17 cellular contexts compared by ENCODE assay signal in the genomic region with DNA sequence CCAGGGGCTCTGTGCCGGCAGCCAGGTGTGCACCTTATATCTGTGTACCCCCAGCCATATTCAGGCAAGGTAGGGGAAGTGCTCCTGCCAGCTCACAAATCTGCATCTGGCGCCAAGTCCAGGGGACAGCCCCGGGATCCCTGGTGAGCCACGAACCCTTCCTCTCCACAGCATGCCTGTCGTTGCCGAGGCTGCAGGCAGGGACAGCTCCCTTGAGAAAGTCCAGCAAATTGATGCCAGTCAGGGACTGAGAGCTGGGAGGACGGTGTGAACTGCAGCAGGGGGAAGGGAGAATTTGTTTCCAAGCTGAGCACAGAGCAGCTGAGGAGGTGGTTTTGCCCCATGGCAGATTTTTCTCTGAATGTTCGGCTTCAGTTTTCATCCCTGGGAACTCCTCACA. TPM values are rescaled to one million over a fixed set of nuclear protein-coding genes. Genes with fewer than 3 reads are reported as not detected.
A peak's percentile ranks its signal among the peaks of the same experiment; 100 is the strongest.
DNase-seq lines count a peak whose midpoint lies in the region; ATAC-seq, FAIRE-seq and TF ChIP-seq lines count a peak whose summit lies in the region.
"Had no signal": no experiment of that assay in that cellular context is flagged by ENCODE, and none has a peak within 500 bp of the region (broad histone marks: within the 10 kb centered on the region; RNA-seq: fewer than 3 reads in every experiment).

No MANE protein-coding gene starts in this region.

- H3K27ac ChIP-seq in Peyer's patch, result peak overlapping the region in 3 of 4 donors; percentile 73 to 82 (median 77)
- H3K27ac ChIP-seq: C4-2B had no signal

- H3K36me3 ChIP-seq in Peyer's patch, result no peaks in the 10 kb centered on the region

- no peaks in the 10 kb centered on the region for H3K9me3 ChIP-seq in Peyer's patch

- DNase-seq in ELF-1 (ENCODE audit: low read depth, low spot score), result peak; percentile 65
- peak in 1 of 3 donors; percentile 63 for DNase-seq in Peyer's patch
- peak; percentile 37 for DNase-seq in left ventricle myocardium superior
- DNase-seq in nephron progenitor cell, result peak; percentile 33
- no peak for DNase-seq in HTR-8/SVneo (ENCODE audit: insufficient read length, low spot score)
- DNase-seq in activated CD8-positive, alpha-beta memory T cell treated with anti-CD3 and anti-CD28 coated beads, Interleukin-2, amount 50 U/mL, for 4 hours, result no peak
- DNase-seq: activated CD4-positive, alpha-beta T cell treated with anti-CD3 and anti-CD28 coated beads for 48 hours; activated T-cell treated with anti-CD3 and anti-CD28 coated beads, Interleukin-2, amount 50 U/mL, for 4 hours; aorta; HCEC 1CT; naive thymus-derived CD8-positive, alpha-beta T cell; NCI-H2171; T-cell had no signal

- peaks cover 33% of the 10 kb centered on the region for H3K4me1 Mint-ChIP-seq in nephron progenitor cell
- H3K4me1 Mint-ChIP-seq: naive thymus-derived CD8-positive, alpha-beta T cell; T-cell had no signal

- TF ChIP-seq CTCF in Peyer's patch (IDR thresholded peaks at IDR 0.05) (peak in 2 of 6 experiments; percentile 6 to 18), nephron progenitor cell (IDR thresholded peaks at IDR 0.05) (no peak)

- peaks cover 6% of the 10 kb centered on the region for H3K27me3 Mint-ChIP-seq in nephron progenitor cell (ENCODE audit: low read depth, poor library complexity)

- intact Hi-C loops in left ventricle myocardium superior (cut with micrococcal nuclease), result no loop called here

- peak overlapping the region in 3 of 4 donors; percentile 30 to 57 (median 49) for H3K4me3 ChIP-seq in Peyer's patch

- H3K36me3 Mint-ChIP-seq in nephron progenitor cell (ENCODE audit: low read depth), result no peaks in the 10 kb centered on the region
- H3K36me3 Mint-ChIP-seq: naive thymus-derived CD8-positive, alpha-beta T cell; T-cell had no signal

- H3K9me3 Mint-ChIP-seq in nephron progenitor cell, result no peaks in the 10 kb centered on the region
- H3K9me3 Mint-ChIP-seq: activated T-cell treated with anti-CD3 and anti-CD28 coated beads, Interleukin-2, amount 50 U/mL, for 4 hours; dendritic cell treated with granulocyte-macrophage colony-stimulating factor and Interleukin-4, amounts not matched to agents 40 ng/mL and 50 ng/mL, for 4 days; naive thymus-derived CD8-positive, alpha-beta T cell; stimulated activated naive CD8-positive, alpha-beta T cell treated with anti-CD3 and anti-CD28 coated beads, Interleukin-15, Interleukin-2, amounts not matched to agents 100 ng/mL and 50 ng/mL, for 24 hours; T-cell had no signal

- H3K4me3 Mint-ChIP-seq in nephron progenitor cell, result no peak overlapping the region
- H3K4me3 Mint-ChIP-seq: activated T-cell treated with anti-CD3 and anti-CD28 coated beads, Interleukin-2, amount 50 U/mL, for 4 hours; dendritic cell treated with granulocyte-macrophage colony-stimulating factor and Interleukin-4, amounts not matched to agents 40 ng/mL and 50 ng/mL, for 4 days; naive thymus-derived CD8-positive, alpha-beta T cell; stimulated activated naive CD8-positive, alpha-beta T cell treated with anti-CD3 and anti-CD28 coated beads, Interleukin-15, Interleukin-2, amounts not matched to agents 100 ng/mL and 50 ng/mL, for 24 hours; T-cell had no signal

- peaks cover 0 to 6% (median 2%) of the 10 kb centered on the region in 4 donors for H3K4me1 ChIP-seq in Peyer's patch

- no peaks in the 10 kb centered on the region for H3K27me3 ChIP-seq in Peyer's patch

- ATAC-seq in left ventricle myocardium superior, result peak; percentile 78
- no peak for ATAC-seq in GM21381 (IDR thresholded peaks at IDR 0.05; ENCODE audit: unreplicated experiment)
- ATAC-seq: activated T-cell treated with anti-CD3 and anti-CD28 coated beads, Interleukin-2, amount 50 U/mL, for 4 hours; naive thymus-derived CD8-positive, alpha-beta T cell; T-cell had no signal

- FAIRE-seq in HTR-8/SVneo (lab: Jason Lieb, UNC), result no peak

- H3K27ac Mint-ChIP-seq in nephron progenitor cell, result peak overlapping the region; percentile 88
- H3K27ac Mint-ChIP-seq: dendritic cell treated with granulocyte-macrophage colony-stimulating factor and Interleukin-4, amounts not matched to agents 40 ng/mL and 50 ng/mL, for 4 days; stimulated activated naive CD8-positive, alpha-beta T cell treated with anti-CD3 and anti-CD28 coated beads, Interleukin-15, Interleukin-2, amounts not matched to agents 100 ng/mL and 50 ng/mL, for 24 hours; T-cell had no signal

- TF ChIP-seq POLR2A in Peyer's patch (IDR thresholded peaks at IDR 0.05), result no peak

RNA-seq across cellular contexts. Expression of a gene that starts 0.9 kb away (rescaled TPM):
- total RNA-seq in Peyer's patch, result 10 to 100 TPM in 3 of 4 donors, 1 to 10 TPM in 1; 6.6 to 94.6 (median 68.1) TPM
- not detected for total RNA-seq in left ventricle myocardium superior
- total RNA-seq: activated T-cell treated with anti-CD3 and anti-CD28 coated beads, Interleukin-2, amount 50 U/mL, for 4 hours; aorta; naive thymus-derived CD8-positive, alpha-beta T cell; T-cell had no signal

Comparison
In these comparisons a context has a peak if more than half of its experiments do, and no peak if none do; other contexts are left out.
1. DNase-seq: peak in ELF-1 (single experiment), left ventricle myocardium superior (single experiment) and nephron progenitor cell (single experiment); none in HTR-8/SVneo (single experiment) and activated CD8-positive, alpha-beta memory T cell treated with anti-CD3 and anti-CD28 coated beads, Interleukin-2, amount 50 U/mL, for 4 hours (single experiment).